23 cellular contexts compared by ENCODE assay signal in genomic region chr16:57708168-57708567, GRCh38. TPM values are rescaled to one million over a fixed set of nuclear protein-coding genes. Genes with fewer than 3 reads are reported as not detected.
DNase-seq lines count a peak whose midpoint lies in the region; ATAC-seq, FAIRE-seq and TF ChIP-seq lines count a peak whose summit lies in the region.
"Had no signal": no experiment of that assay in that cellular context is flagged by ENCODE, and none has a peak within 500 bp of the region (broad histone marks: within the 10 kb centered on the region; RNA-seq: fewer than 3 reads in every experiment).

No MANE protein-coding gene starts in this region.

- POLR2A ChIA-PET in activated CD4-positive, alpha-beta T cell treated with anti-CD3 and anti-CD28 coated beads for 36 hours (lab: Charles Lee) = no interaction called here
- POLR2A ChIA-PET in PC-3 (lab: Charles Lee; ENCODE audit: unreplicated experiment) = no interaction called here

- H3K9me3 ChIP-seq in pancreas (no peaks in the 10 kb centered on the region), PC-3 (ENCODE audit: low read length) (no peaks in the 10 kb centered on the region), small intestine (ENCODE audit: control insufficient read depth, low read depth) (no peaks in the 10 kb centered on the region)
- H3K9me3 ChIP-seq: A549, HAP-1 had no signal

- FAIRE-seq in pancreas (lab: Jason Lieb, UNC) = no peak
- FAIRE-seq in small intestine (lab: Jason Lieb, UNC) = no peak
- FAIRE-seq: A549, GM19239, HepG2 had no signal

- H3K27ac Mint-ChIP-seq in activated CD4-positive, alpha-beta T cell treated with anti-CD3 and anti-CD28 coated beads for 36 hours = no peak overlapping the region
- H3K27ac Mint-ChIP-seq: CD4-positive, alpha-beta memory T cell had no signal

- no peak for DNase-seq in activated CD4-positive, alpha-beta T cell treated with anti-CD3 and anti-CD28 coated beads for 36 hours
- no peak for DNase-seq in activated CD4-positive, alpha-beta T cell treated with anti-CD3 and anti-CD28 coated beads, Interleukin-2, amount 50 U/mL, for 4 hours
- DNase-seq in ELR (ENCODE audit: low read depth) = peak; percentile 16
- DNase-seq in amniotic epithelial cell (ENCODE audit: low read depth) = peak; percentile 31
- peak; percentile 20 for DNase-seq in posterior vena cava (ENCODE audit: low spot score)
- no peak for DNase-seq in pancreas
- DNase-seq in PC-3 = no peak
- DNase-seq in small intestine = no peak
- DNase-seq: AML-193; CD4-positive, alpha-beta memory T cell; DMS153; DMS79; GF-D8; GM23248 had no signal

- H3F3A ChIP-seq in PC-3 (ENCODE audit: low read length, unreplicated experiment) = no peaks in the 10 kb centered on the region

- H4K20me1 ChIP-seq in PC-3 (ENCODE audit: low read length) = no peaks in the 10 kb centered on the region

- H3K4me1 ChIP-seq in pancreas (peaks cover 14 to 18% (median 14%) of the 10 kb centered on the region in 3 donors), PC-3 (ENCODE audit: insufficient read depth, low read length) (no peaks in the 10 kb centered on the region), small intestine (ENCODE audit: control insufficient read depth in 2 of 2, insufficient read depth in 1 of 2, low read depth in 1 of 2, low read length in 1 of 2) (no peaks in the 10 kb centered on the region)
- H3K4me1 ChIP-seq: HAP-1 had no signal

- CTCF ChIA-PET in activated CD4-positive, alpha-beta T cell treated with anti-CD3 and anti-CD28 coated beads for 36 hours (lab: Charles Lee) = no interaction called here
- CTCF ChIA-PET in PC-3 (lab: Charles Lee) = no interaction called here

- intact Hi-C loops in activated CD4-positive, alpha-beta T cell treated with anti-CD3 and anti-CD28 coated beads for 36 hours (cut with DNase I, micrococcal nuclease) = no loop called here
- intact Hi-C loops in posterior vena cava (cut with DNase I) = loop anchor here in 1 of 2 donors (1.0 kb wide), 1 partner anchor 40 kb away; the partner anchor contains the start of gene ADGRG3
- intact Hi-C loops in pancreas (cut with DNase I) = no loop called here
- intact Hi-C loops in PC-3 (cut with micrococcal nuclease) = no loop called here

- no peak overlapping the region for H3K4me3 Mint-ChIP-seq in activated CD4-positive, alpha-beta T cell treated with anti-CD3 and anti-CD28 coated beads for 36 hours
- H3K4me3 Mint-ChIP-seq: CD4-positive, alpha-beta memory T cell had no signal

- no peaks in the 10 kb centered on the region for H3K9me2 ChIP-seq in PC-3 (replicated peaks; ENCODE audit: low read length)

- TF ChIP-seq CTCF in pancreas (IDR thresholded peaks at IDR 0.05) (no peak), PC-3 (conservative IDR thresholded peaks at IDR 0.05; ENCODE audit: low read depth, low read length) (no peak)

- H3K4me3 ChIP-seq in pancreas (no peak overlapping the region), PC-3 (ENCODE audit: low read length) (no peak overlapping the region), small intestine (ENCODE audit: low read depth in 1 of 2, low read length in 2 of 2) (no peak overlapping the region)
- H3K4me3 ChIP-seq: A549, GM23248, HAP-1 had no signal

- H3K27me3 Mint-ChIP-seq in activated CD4-positive, alpha-beta T cell treated with anti-CD3 and anti-CD28 coated beads for 36 hours = peaks cover 3% of the 10 kb centered on the region

- H2AFZ ChIP-seq in PC-3 (ENCODE audit: low read length) = no peak overlapping the region
- H2AFZ ChIP-seq: GM23248 had no signal

- H3K4me1 Mint-ChIP-seq in activated CD4-positive, alpha-beta T cell treated with anti-CD3 and anti-CD28 coated beads for 36 hours = peaks cover 4% of the 10 kb centered on the region
- H3K4me1 Mint-ChIP-seq: CD4-positive, alpha-beta memory T cell had no signal

- BruUV-seq in PC-3 (replicated peaks; lab: Mats Ljungman, UMichigan) = no TSS peak

- peak; percentile 36 for ATAC-seq in activated CD4-positive, alpha-beta T cell treated with anti-CD3 and anti-CD28 coated beads for 36 hours
- ATAC-seq in pancreas = no peak
- no peak for ATAC-seq in PC-3
- ATAC-seq: A549, HepG2 had no signal

- no peak overlapping the region for H3K4me2 ChIP-seq in PC-3 (ENCODE audit: low read length)
- H3K4me2 ChIP-seq: A549 had no signal

- H3K9ac ChIP-seq in PC-3 (ENCODE audit: low read length) = no peak overlapping the region
- H3K9ac ChIP-seq: GM23248 had no signal

- no peaks in the 10 kb centered on the region for H3K36me3 Mint-ChIP-seq in activated CD4-positive, alpha-beta T cell treated with anti-CD3 and anti-CD28 coated beads for 36 hours (ENCODE audit: low read depth)
- H3K36me3 Mint-ChIP-seq: CD4-positive, alpha-beta memory T cell had no signal

- 89 to 90% methylated on average over 3 of the region's 3 CpGs for WGBS in pancreas, 2 donors
- 86 to 88% (median 86%) methylated on average over 3 of the region's 3 CpGs for WGBS in small intestine, 3 donors

- no peaks in the 10 kb centered on the region for H3K36me3 ChIP-seq in pancreas
- H3K36me3 ChIP-seq in PC-3 (ENCODE audit: low read depth, low read length) = no peaks in the 10 kb centered on the region
- no peaks in the 10 kb centered on the region for H3K36me3 ChIP-seq in small intestine (ENCODE audit: control insufficient read depth in 2 of 2, insufficient read depth in 2 of 2, low read length in 2 of 2)
- H3K36me3 ChIP-seq: HAP-1 had no signal

- no peaks in the 10 kb centered on the region for H3K27me3 ChIP-seq in pancreas
- H3K27me3 ChIP-seq in PC-3 (ENCODE audit: low read length) = peaks cover 23% of the 10 kb centered on the region; the same call in 1 of the 2 replicates
- no peaks in the 10 kb centered on the region for H3K27me3 ChIP-seq in small intestine (ENCODE audit: control insufficient read depth in 2 of 2, insufficient read depth in 2 of 2, low read length in 2 of 2)

- H3K27ac ChIP-seq in pancreas = no peak overlapping the region
- H3K27ac ChIP-seq in PC-3 (ENCODE audit: low read length) = no peak overlapping the region
- no peak overlapping the region for H3K27ac ChIP-seq in small intestine (ENCODE audit: low read depth in 1 of 2, low read length in 1 of 2)
- H3K27ac ChIP-seq: 22Rv1, A549, C4-2B, GM23248 had no signal

- no peaks in the 10 kb centered on the region for H3K79me2 ChIP-seq in PC-3 (ENCODE audit: low read length)

- no peaks in the 10 kb centered on the region for H3K9me3 Mint-ChIP-seq in activated CD4-positive, alpha-beta T cell treated with anti-CD3 and anti-CD28 coated beads for 36 hours (ENCODE audit: low read depth)

RNA-seq across cellular contexts. Expression of gene DRC7, which starts 13.6 kb away (rescaled TPM):
- under 1 TPM in 1 of 2 experiments, not detected in 1; 0.05 TPM for total RNA-seq in activated CD4-positive, alpha-beta T cell treated with anti-CD3 and anti-CD28 coated beads for 36 hours
- total RNA-seq in posterior vena cava (not detected), pancreas (1 to 10 TPM in 1 of 6 donors, under 1 TPM in 5; 0.28 to 2.4 (median 0.61) TPM), PC-3 (2014; rRNA removed) (not detected in 2 replicates)
- polyA plus RNA-seq in pancreas (1 to 10 TPM; 1.5 to 2.0 TPM), small intestine (not detected)
- total RNA-seq: CD4-positive, alpha-beta memory T cell; Daoy; GM23248 had no signal
- polyA plus RNA-seq: BJ; CD4-positive, alpha-beta memory T cell; GM23248 had no signal

RNA-seq across cellular contexts. Expression of gene KATNB1, which starts 27.4 kb away (rescaled TPM):
- 10 to 100 TPM; 28.1 to 29.3 TPM for total RNA-seq in activated CD4-positive, alpha-beta T cell treated with anti-CD3 and anti-CD28 coated beads for 36 hours
- total RNA-seq in posterior vena cava (10 to 100 TPM in 1 of 2 donors, 1 to 10 TPM in 1; 9.1 to 12.8 TPM), pancreas (10 to 100 TPM in 4 of 6 donors, 1 to 10 TPM in 2; 7.8 to 14.5 (median 11.0) TPM), PC-3 (2014; rRNA removed) (37.7 and 50.9 TPM in 2 replicates)
- polyA plus RNA-seq in pancreas (10 to 100 TPM; 14.1 to 17.0 TPM), small intestine (10 to 100 TPM in 1 of 3 donors, 1 to 10 TPM in 2; 9.6 to 19.3 (median 9.7) TPM)

RNA-seq across cellular contexts. Expression of gene ADGRG3, which starts 40.1 kb away (rescaled TPM):
- not detected for total RNA-seq in activated CD4-positive, alpha-beta T cell treated with anti-CD3 and anti-CD28 coated beads for 36 hours
- 10 to 100 TPM in 1 of 2 donors, 1 to 10 TPM in 1; 6.8 to 10.4 TPM for total RNA-seq in posterior vena cava
- total RNA-seq in pancreas = under 1 TPM; 0.14 to 0.73 (median 0.34) TPM
- polyA plus RNA-seq in pancreas = under 1 TPM; 0.80 to 0.84 TPM
- not detected in 2 replicates for total RNA-seq in PC-3 (2014; rRNA removed)
- 1 to 10 TPM in 1 of 3 donors, under 1 TPM in 2; 0.45 to 8.6 (median 0.81) TPM for polyA plus RNA-seq in small intestine
- total RNA-seq: CD4-positive, alpha-beta memory T cell; Daoy; GM23248; H4 had no signal
- polyA plus RNA-seq: BJ; CD4-positive, alpha-beta memory T cell; GM23248 had no signal

Comparison
In these comparisons a context has a peak if more than half of its experiments do, and no peak if none do; other contexts are left out.
1. DNase-seq: peak in ELR (single experiment), amniotic epithelial cell (single experiment) and posterior vena cava (single experiment); none in activated CD4-positive, alpha-beta T cell treated with anti-CD3 and anti-CD28 coated beads for 36 hours (single experiment), activated CD4-positive, alpha-beta T cell treated with anti-CD3 and anti-CD28 coated beads, Interleukin-2, amount 50 U/mL, for 4 hours (0 of 2), pancreas (0 of 6), PC-3 (single experiment) and small intestine (single experiment).